Comparison of ENCODE assay signal across 19 cellular contexts in genomic region chr5:36147681-36148080, GRCh38. TPM values are rescaled to one million over a fixed set of nuclear protein-coding genes. Genes with fewer than 3 reads are reported as not detected.
DNase-seq lines count a peak whose midpoint lies in the region; ATAC-seq, FAIRE-seq and TF ChIP-seq lines count a peak whose summit lies in the region.
"Had no signal": no experiment of that assay in that cellular context is flagged by ENCODE, and none has a peak within 500 bp of the region (broad histone marks: within the 10 kb centered on the region; RNA-seq: fewer than 3 reads in every experiment).

No MANE protein-coding gene starts in this region.

- H3K27me3 ChIP-seq in SK-N-SH (ENCODE audit: insufficient read depth) (no peaks in the 10 kb centered on the region), IMR-90 (ENCODE audit: control insufficient read depth, insufficient read depth, low read length) (no peaks in the 10 kb centered on the region), bronchial epithelial cell (ENCODE audit: control insufficient read depth, insufficient read depth, low read length) (no peaks in the 10 kb centered on the region), smooth muscle cell (ENCODE audit: low read depth) (no peaks in the 10 kb centered on the region)
- H3K27me3 ChIP-seq: SJSA1 had no signal

- H3K9me1 ChIP-seq in IMR-90 (ENCODE audit: insufficient read depth, low read length), result no peaks in the 10 kb centered on the region

- H4K5ac ChIP-seq in IMR-90 (ENCODE audit: low read depth, low read length), result no peak overlapping the region

- H3K79me2 ChIP-seq in SK-N-SH (ENCODE audit: insufficient read depth) (peaks cover 19% of the 10 kb centered on the region), smooth muscle cell (ENCODE audit: low read depth) (peaks cover 20% of the 10 kb centered on the region)

- no peak overlapping the region for H3K4me3 Mint-ChIP-seq in osteocyte (ENCODE audit: unreplicated experiment)
- H3K4me3 Mint-ChIP-seq: T-cell had no signal

- H3K4me2 ChIP-seq in SK-N-SH (peak overlapping the region; percentile 16; the same call in 1 of the 2 replicates), IMR-90 (ENCODE audit: low read depth, low read length) (no peak overlapping the region), smooth muscle cell (no peak overlapping the region)

- 52% methylated on average over 2 of the region's 2 CpGs for WGBS in SK-N-SH (ENCODE audit: low lambda C conversion rate)
- no CpG with 5 or more reads among the region's 2 CpGs for WGBS in IMR-90 (ENCODE audit: extremely low coverage in 2 of 2, insufficient read length in 1 of 2), 2 experiments
- 68% methylated on average over 2 of the region's 2 CpGs for WGBS in smooth muscle cell (ENCODE audit: low lambda C conversion rate)

- peak overlapping the region in 1 of 2 experiments; percentile 23; a peak in 1 of 4 replicates for H3K27ac ChIP-seq in SK-N-SH (ENCODE audit: low read depth in 2 of 2, low read length in 1 of 2)
- H3K27ac ChIP-seq in IMR-90 (ENCODE audit: insufficient read depth, low read length), result no peak overlapping the region
- no peak overlapping the region for H3K27ac ChIP-seq in smooth muscle cell (ENCODE audit: low read depth)
- H3K27ac ChIP-seq: 22Rv1, SJSA1 had no signal

- FAIRE-seq in bronchial epithelial cell (lab: Jason Lieb, UNC), result no peak
- FAIRE-seq: GM12892 had no signal

- POLR2A ChIA-PET in SK-N-SH (lab: Yijun Ruan, JAX) (no interaction called here), IMR-90 (lab: Charles Lee; ENCODE audit: unreplicated experiment) (no interaction called here)

- TF ChIP-seq CTCF in SK-N-SH (IDR thresholded peaks at IDR 0.05), result no peak
- no peak for TF ChIP-seq CTCF in IMR-90 (conservative IDR thresholded peaks at IDR 0.05; ENCODE audit: low read depth, low read length)
- no peak for TF ChIP-seq CTCF in bronchial epithelial cell (IDR thresholded peaks at IDR 0.05; ENCODE audit: insufficient read depth, low read length, severe bottlenecking)
- no peak for TF ChIP-seq CTCF in smooth muscle cell (IDR thresholded peaks at IDR 0.05; ENCODE audit: borderline replicate concordance, insufficient read depth, poor library complexity, severe bottlenecking)
- no peak for TF ChIP-seq CTCF in osteocyte (IDR thresholded peaks at IDR 0.05)

- H3K9me3 ChIP-seq in SK-N-SH (no peaks in the 10 kb centered on the region), IMR-90 (ENCODE audit: control insufficient read depth, insufficient read depth, low read length) (no peaks in the 10 kb centered on the region), smooth muscle cell (replicated peaks; ENCODE audit: low read depth) (no peaks in the 10 kb centered on the region)
- H3K9me3 ChIP-seq: SJSA1 had no signal

- in situ Hi-C loops in IMR-90 (cut with MboI; ENCODE audit: low sequenced_read_pairs), result no loop called here

- H3K4me3 ChIP-seq in SK-N-SH (ENCODE audit: low read depth in 2 of 2, low read length in 1 of 2) (0 out of 4 replicates have a peak overlapping the region, but pooled peaks of 1 of the 2 experiments have one; percentile 10), IMR-90 (ENCODE audit: insufficient read depth, low read depth, low read length) (no peak overlapping the region), bronchial epithelial cell (ENCODE audit: low read depth, low read length) (no peak overlapping the region), smooth muscle cell (no peak overlapping the region)
- H3K4me3 ChIP-seq: SJSA1 had no signal

- H2AFZ ChIP-seq in SK-N-SH (ENCODE audit: low read depth), result 0 out of 2 replicates have a peak overlapping the region, but pooled peaks have one; percentile 32
- H2AFZ ChIP-seq in IMR-90 (replicated peaks; ENCODE audit: low read length, poor library complexity), result no peak overlapping the region
- H2AFZ ChIP-seq in smooth muscle cell (ENCODE audit: low read depth), result no peak overlapping the region

- TF ChIP-seq EP300 in SK-N-SH (IDR thresholded peaks at IDR 0.05; ENCODE audit: borderline replicate concordance in 1 of 2, low read depth in 1 of 2, low read length in 1 of 2), result no peak

- no peak for TF ChIP-seq POLR2A in IMR-90 (IDR thresholded peaks at IDR 0.05; ENCODE audit: low read depth, low read length)

- TF ChIP-seq RAD21 in SK-N-SH (IDR thresholded peaks at IDR 0.05; ENCODE audit: low read length) (no peak), IMR-90 (IDR thresholded peaks at IDR 0.05; ENCODE audit: low read length) (no peak)

- dilution Hi-C loops in IMR-90 (cut with HindIII; ENCODE audit: low sequenced_read_pairs, unreplicated experiment), result no loop called here

- H3K9me3 Mint-ChIP-seq in osteocyte (ENCODE audit: unreplicated experiment), result no peaks in the 10 kb centered on the region
- H3K9me3 Mint-ChIP-seq: T-cell had no signal

- no peak overlapping the region for H3K14ac ChIP-seq in IMR-90 (replicated peaks; ENCODE audit: low read depth, low read length)

- H3K36me3 ChIP-seq in SK-N-SH (replicated peaks in 1 of 2; ENCODE audit: control insufficient read depth in 1 of 2, insufficient read depth in 2 of 2, low read length in 1 of 2) (no peaks in the 10 kb centered on the region), IMR-90 (ENCODE audit: control insufficient read depth, insufficient read depth, low read length) (no peaks in the 10 kb centered on the region), bronchial epithelial cell (ENCODE audit: control insufficient read depth, insufficient read depth, low read length) (no peaks in the 10 kb centered on the region), smooth muscle cell (ENCODE audit: low read depth) (no peaks in the 10 kb centered on the region)

- H4K20me1 ChIP-seq in SK-N-SH (ENCODE audit: insufficient read depth) (no peaks in the 10 kb centered on the region), IMR-90 (ENCODE audit: insufficient read depth, low read length) (no peaks in the 10 kb centered on the region), smooth muscle cell (ENCODE audit: low read depth) (peaks cover 4% of the 10 kb centered on the region)

- H3F3A ChIP-seq in SK-N-SH (replicated peaks; ENCODE audit: insufficient read depth) (peaks cover 16% of the 10 kb centered on the region), smooth muscle cell (ENCODE audit: low read depth) (no peaks in the 10 kb centered on the region)

- H3K36me3 Mint-ChIP-seq in osteocyte (ENCODE audit: unreplicated experiment), result peaks cover 3% of the 10 kb centered on the region
- H3K36me3 Mint-ChIP-seq: T-cell had no signal

- CTCF ChIA-PET in SK-N-SH (lab: Yijun Ruan, JAX), result no interaction called here
- CTCF ChIA-PET in IMR-90 (lab: Yijun Ruan, JAX), result no interaction called here

- H4K8ac ChIP-seq in IMR-90 (ENCODE audit: low read depth in 2 of 2, low read length in 2 of 2), result no peak overlapping the region

- peaks cover 11% of the 10 kb centered on the region for H3K4me1 Mint-ChIP-seq in osteocyte (ENCODE audit: unreplicated experiment)

- no peak overlapping the region for H2BK15ac ChIP-seq in IMR-90 (ENCODE audit: low read depth, low read length)

- H4K91ac ChIP-seq in IMR-90 (ENCODE audit: insufficient read depth, low read depth, low read length), result no peak overlapping the region

- DNase-seq in SK-N-SH, result no peak
- DNase-seq in IMR-90, result peak; percentile 7
- peak; percentile 24 for DNase-seq in bronchial epithelial cell (ENCODE audit: low read depth)
- DNase-seq in smooth muscle cell (lab: John Stamatoyannopoulos, UW; ENCODE audit: unreplicated experiment), result no peak
- no peak for DNase-seq in NCI-H1048 (lab: John Stamatoyannopoulos, UW)
- no peak for DNase-seq in A172 (ENCODE audit: low spot score)
- DNase-seq in osteocyte (ENCODE audit: extremely low spot score, unreplicated experiment), result no peak
- DNase-seq: DMS 273 treated with DMSO at 0.1 percent for 48 hours, GOT3, NCI-H1417, NCI-H1930, NCI-H2171, NCI-H446, NCI-H69, T-cell had no signal

- H3K18ac ChIP-seq in IMR-90 (ENCODE audit: low read depth, low read length), result no peak overlapping the region

- no peak overlapping the region for H3K27ac Mint-ChIP-seq in osteocyte (ENCODE audit: unreplicated experiment)
- H3K27ac Mint-ChIP-seq: T-cell had no signal

- no peak overlapping the region for H3K9ac ChIP-seq in SK-N-SH
- H3K9ac ChIP-seq in IMR-90 (ENCODE audit: low read depth, low read length), result no peak overlapping the region
- peak overlapping the region; percentile 13 for H3K9ac ChIP-seq in smooth muscle cell (ENCODE audit: low read depth)

- no peak overlapping the region for H2BK20ac ChIP-seq in IMR-90 (ENCODE audit: low read depth, low read length)

- peaks cover 6 to 20% of the 10 kb centered on the region in 2 experiments; a peak in 3 of 4 replicates for H3K4me1 ChIP-seq in SK-N-SH (ENCODE audit: control insufficient read depth in 1 of 2, insufficient read depth in 2 of 2, low read depth in 1 of 2, low read length in 1 of 2)
- H3K4me1 ChIP-seq in IMR-90 (ENCODE audit: control insufficient read depth, insufficient read depth, low read length), result peaks cover 3% of the 10 kb centered on the region
- peaks cover 5% of the 10 kb centered on the region for H3K4me1 ChIP-seq in smooth muscle cell (ENCODE audit: low read depth)

- ATAC-seq in SK-N-SH treated with all-trans-retinoic acid at 6 μM for 48 hours, result no peak
- no peak for ATAC-seq in IMR-90 (ENCODE audit: low read depth)
- ATAC-seq: T-cell had no signal

- intact Hi-C loops in IMR-90 (cut with micrococcal nuclease), result loop anchor here (5.0 kb wide), 1 partner anchor 195 kb away; no protein-coding TSS in a partner anchor

- H3K56ac ChIP-seq in IMR-90 (ENCODE audit: extremely low read depth, insufficient read depth, low read length), result no peak overlapping the region

- BruUV-seq in IMR-90 (replicated peaks; lab: Mats Ljungman, UMichigan), result no TSS peak

- H3K9me2 ChIP-seq in SK-N-SH, result no peaks in the 10 kb centered on the region

- H2AK5ac ChIP-seq in IMR-90 (ENCODE audit: low read depth, low read length), result no peak overlapping the region

- peaks cover 16 to 23% of the 10 kb centered on the region in 2 experiments; a peak in 3 of 4 replicates for H3K79me1 ChIP-seq in IMR-90 (ENCODE audit: low read depth in 1 of 2, low read length in 2 of 2)

- H2AK9ac ChIP-seq in IMR-90 (replicated peaks; ENCODE audit: low read depth, low read length, poor library complexity), result no peak overlapping the region

- no peak overlapping the region for H3K23ac ChIP-seq in IMR-90 (ENCODE audit: low read depth, low read length)

- no peak overlapping the region for H3K4ac ChIP-seq in IMR-90 (ENCODE audit: low read depth, low read length)

- H2BK5ac ChIP-seq in IMR-90 (ENCODE audit: low read depth, low read length, poor library complexity, severe bottlenecking), result no peak overlapping the region

- H3K27me3 Mint-ChIP-seq in osteocyte (ENCODE audit: unreplicated experiment), result no peaks in the 10 kb centered on the region
- H3K27me3 Mint-ChIP-seq: T-cell had no signal

- H2BK120ac ChIP-seq in IMR-90 (ENCODE audit: low read depth, low read length), result no peak overlapping the region

RNA-seq across cellular contexts. Expression of gene LMBRD2, which starts 4.0 kb away (rescaled TPM):
- 1.6 and 2.2 TPM in 2 replicates for polyA plus RNA-seq in SK-N-SH (2012; rRNA removed)
- polyA plus RNA-seq in SK-N-SH (2012; cell fraction: cytosol; rRNA removed), result 2.4 and 2.9 TPM in 2 replicates
- 1.9 and 3.8 TPM in 2 replicates for polyA plus RNA-seq in SK-N-SH (2012; cell fraction: nucleus; rRNA removed)
- 5.2 and 11.4 TPM in 2 replicates for total RNA-seq in IMR-90 (2012; rRNA removed)
- polyA plus RNA-seq in IMR-90 (2012; rRNA removed), result 1.3 and 1.8 TPM in 2 replicates
- 0.19 and 0.26 TPM in 2 replicates for polyA plus RNA-seq in IMR-90 (2012; cell fraction: cytosol; rRNA removed)
- polyA plus RNA-seq in IMR-90 (2012; cell fraction: nucleus; rRNA removed; ENCODE audit: low replicate concordance), result 0.30 and 2.2 TPM in 2 replicates
- total RNA-seq in bronchial epithelial cell, result 5.3 and 8.4 TPM in 2 replicates
- 16.4 and 18.5 TPM in 2 replicates for total RNA-seq in smooth muscle cell
- 2.5 and 5.0 TPM in 2 replicates for polyA plus RNA-seq in smooth muscle cell
- 14.7 and 15.5 TPM in 2 replicates for total RNA-seq in A172 (2014; rRNA removed; shearing (Covaris generic))
- 8.2 and 9.9 TPM in 2 replicates for total RNA-seq in osteocyte

RNA-seq across cellular contexts. Expression of gene SKP2, which starts 4.2 kb away (rescaled TPM):
- polyA plus RNA-seq in SK-N-SH (2012; rRNA removed) (12.4 and 14.8 TPM in 2 replicates), IMR-90 (2012; rRNA removed) (19.9 and 23.3 TPM in 2 replicates), smooth muscle cell (38.8 and 42.8 TPM in 2 replicates)
- 17.1 and 18.9 TPM in 2 replicates for polyA plus RNA-seq in SK-N-SH (2012; cell fraction: cytosol; rRNA removed)
- polyA plus RNA-seq in SK-N-SH (2012; cell fraction: nucleus; rRNA removed), result 15.4 and 15.7 TPM in 2 replicates
- total RNA-seq in IMR-90 (2012; rRNA removed) (72.5 and 92.1 TPM in 2 replicates), bronchial epithelial cell (8.8 and 9.5 TPM in 2 replicates), smooth muscle cell (53.8 and 61.8 TPM in 2 replicates), osteocyte (28.4 and 28.9 TPM in 2 replicates)
- polyA plus RNA-seq in IMR-90 (2012; cell fraction: cytosol; rRNA removed), result 9.6 and 17.9 TPM in 2 replicates
- polyA plus RNA-seq in IMR-90 (2012; cell fraction: nucleus; rRNA removed; ENCODE audit: low replicate concordance), result 8.1 and 18.7 TPM in 2 replicates
- 52.8 and 68.9 TPM in 2 replicates for total RNA-seq in A172 (2014; rRNA removed; shearing (Covaris generic))

Comparison
In these comparisons a context has a peak if more than half of its experiments do, and no peak if none do; other contexts are left out.
1. DNase-seq: peak in IMR-90 (single experiment) and bronchial epithelial cell (single experiment); none in SK-N-SH (single experiment), smooth muscle cell (single experiment), NCI-H1048 (single experiment), A172 (single experiment) and osteocyte (single experiment).